16 cellular contexts compared by ENCODE assay signal in the genomic region with DNA sequence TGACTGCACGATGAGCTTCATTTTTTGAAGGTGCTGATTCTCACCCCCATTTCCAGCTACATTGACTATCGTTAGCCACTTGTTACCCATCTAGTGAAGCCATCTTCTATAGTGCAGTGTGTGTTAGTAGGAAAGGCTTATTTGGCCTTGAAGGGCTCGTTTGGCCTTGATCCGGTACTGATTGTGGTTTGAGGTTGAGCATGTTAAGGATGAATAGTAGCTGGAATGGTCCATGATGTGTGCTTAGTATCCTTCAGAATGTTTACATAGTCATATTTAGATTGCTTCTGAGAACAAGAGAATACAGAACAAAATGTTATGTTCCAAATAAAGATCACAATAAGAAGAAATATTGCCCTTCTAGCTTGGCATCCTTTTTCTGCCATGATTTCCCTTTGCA.
"Had no signal": no experiment of that assay in that cellular context is flagged by ENCODE, and none has a peak within 500 bp of the region (broad histone marks: within the 10 kb centered on the region; RNA-seq: fewer than 3 reads in every experiment).

No MANE protein-coding gene starts in this region.

- H3K27ac ChIP-seq: epithelial cell of prostate, heart left ventricle, pancreas, tibial artery, upper lobe of left lung, uterus had no signal

- H3K9me3 ChIP-seq: esophagus muscularis mucosa, pancreas, uterus had no signal

- H3K4me3 ChIP-seq: esophagus muscularis mucosa, heart left ventricle, pancreas, tibial artery, upper lobe of left lung, uterus had no signal

- H3K27me3 ChIP-seq: esophagus muscularis mucosa, heart left ventricle, pancreas, tibial artery, upper lobe of left lung, uterus had no signal

- H3K4me1 ChIP-seq: heart left ventricle, pancreas, tibial artery, uterus had no signal

- ATAC-seq: effector memory CD8-positive, alpha-beta T cell; heart left ventricle; naive thymus-derived CD8-positive, alpha-beta T cell; pancreas; right cardiac atrium; stimulated activated memory B cell treated with anti-CD40 and anti-IgM and Interleukin-4, amounts not matched to agents 10 μg/mL and 1 μg/mL and 100 μg/mL, for 72 hours had no signal

- DNase-seq: effector memory CD8-positive, alpha-beta T cell; foreskin melanocyte; heart left ventricle; hippocampal formation; mammary epithelial cell; naive thymus-derived CD8-positive, alpha-beta T cell; nucleus accumbens; pancreas; right cardiac atrium; stimulated activated CD4-positive, alpha-beta T cell treated with anti-CD3 and anti-CD28 coated beads, Interleukin-4, amount 100 ng/mL, for 1 hour; tibial artery; upper lobe of left lung; uterus had no signal

- H3K36me3 ChIP-seq: esophagus muscularis mucosa, heart left ventricle, pancreas, tibial artery, upper lobe of left lung, uterus had no signal
